Comparison of ENCODE assay signal across 8 cellular contexts in the genomic region with DNA sequence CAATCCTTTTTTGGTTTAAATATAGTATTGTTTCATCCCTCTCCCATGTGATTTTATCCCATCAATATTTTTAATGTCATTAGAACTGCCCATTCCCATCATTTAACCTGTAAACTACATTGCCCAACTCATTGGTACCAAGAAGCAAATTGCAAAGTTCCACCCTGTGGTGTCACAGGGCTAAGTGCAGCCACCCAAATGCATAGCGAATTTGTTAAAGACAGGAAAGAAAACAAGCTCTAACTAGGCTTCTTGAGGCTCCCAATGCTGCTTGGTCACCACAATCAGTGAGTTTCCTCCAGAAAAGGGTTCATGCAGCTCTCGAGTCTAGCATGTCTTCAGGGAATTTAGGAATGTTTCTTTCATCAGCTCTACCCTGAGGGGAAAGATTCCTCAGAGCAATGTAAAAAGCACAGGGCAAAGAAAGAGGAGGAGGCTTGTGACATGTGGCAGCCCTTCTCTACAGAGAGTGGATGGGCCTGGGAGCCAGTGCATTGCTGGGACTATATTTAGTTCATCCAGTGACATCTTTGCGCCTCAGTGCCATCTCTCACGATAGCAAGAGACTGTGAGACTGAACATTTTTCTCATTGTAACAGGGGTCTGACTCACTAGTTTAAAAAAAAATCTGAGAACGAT. TPM values are rescaled to one million over a fixed set of nuclear protein-coding genes. Genes with fewer than 3 reads are reported as not detected.
A peak's percentile ranks its signal among the peaks of the same experiment; 100 is the strongest.
DNase-seq lines count a peak whose midpoint lies in the region; ATAC-seq, FAIRE-seq and TF ChIP-seq lines count a peak whose summit lies in the region.

No MANE protein-coding gene starts in this region.

- no peaks in the 10 kb centered on the region for H3K9me3 Mint-ChIP-seq in stimulated activated effector memory CD8-positive, alpha-beta T cell treated with anti-CD3 and anti-CD28 coated beads, Interleukin-12 subunit alpha, Interleukin-12 subunit beta, amount 100 ng/mL, for 72 hours

- POLR2A ChIA-PET in endothelial cell of umbilical vein (lab: Charles Lee), result interaction anchor here (1.3 kb wide), 1 partner anchor 56 kb away, joined by 3 read pairs; no protein-coding TSS in a partner anchor

- no peak for FAIRE-seq in endothelial cell of umbilical vein (lab: Jason Lieb, UNC)

- peaks cover 7% of the 10 kb centered on the region for H3K36me3 Mint-ChIP-seq in stimulated activated effector memory CD8-positive, alpha-beta T cell treated with anti-CD3 and anti-CD28 coated beads, Interleukin-12 subunit alpha, Interleukin-12 subunit beta, amount 100 ng/mL, for 72 hours

- peak overlapping the region; percentile 77 for H3K4me3 Mint-ChIP-seq in stimulated activated effector memory CD8-positive, alpha-beta T cell treated with anti-CD3 and anti-CD28 coated beads, Interleukin-12 subunit alpha, Interleukin-12 subunit beta, amount 100 ng/mL, for 72 hours

- CTCF ChIA-PET in endothelial cell of umbilical vein (lab: Charles Lee), result interaction anchor here (0.5 to 2.1 kb wide), 22 partner anchors 8 to 412 kb away, joined by 3 to 16 read pairs (median 6); partner anchors contain the start of gene CAV2

- no peaks in the 10 kb centered on the region for H3K9me3 ChIP-seq in endothelial cell of umbilical vein (replicated peaks; ENCODE audit: control insufficient read depth, insufficient read depth, low read length)
- peaks cover 4% of the 10 kb centered on the region; the same call in 1 of the 2 replicates for H3K9me3 ChIP-seq in MG63

- intact Hi-C loops in endothelial cell of umbilical vein (cut with micrococcal nuclease), result no loop called here

- no TSS peak for BruUV-seq in endothelial cell of umbilical vein (replicated peaks; lab: Mats Ljungman, UMichigan)

- H3K9me1 ChIP-seq in endothelial cell of umbilical vein (replicated peaks; ENCODE audit: control insufficient read depth, extremely low read depth, insufficient read depth, low read length), result no peaks in the 10 kb centered on the region

- no peaks in the 10 kb centered on the region for H3K36me3 ChIP-seq in endothelial cell of umbilical vein (ENCODE audit: control insufficient read depth in 2 of 2, extremely low read depth in 1 of 2, insufficient read depth in 2 of 2, low read length in 2 of 2)
- H3K36me3 ChIP-seq in MG63, result 0 out of 2 replicates have a peak, but pooled peaks cover 2% of the 10 kb centered on the region

- dilution Hi-C loops in endothelial cell of umbilical vein (cut with MboI; ENCODE audit: extremely low pct_ligation_motif_present, low sequenced_read_pairs), result no loop called here

- H4K20me1 ChIP-seq in endothelial cell of umbilical vein (replicated peaks; ENCODE audit: control insufficient read depth, extremely low read depth, insufficient read depth, low read length), result no peaks in the 10 kb centered on the region

- H2AFZ ChIP-seq in endothelial cell of umbilical vein (ENCODE audit: low read depth, low read length), result no peak overlapping the region

- H3K27ac ChIP-seq in endothelial cell of umbilical vein (ENCODE audit: insufficient read depth, low read depth, low read length), result no peak overlapping the region

- H3K27ac Mint-ChIP-seq in stimulated activated effector memory CD8-positive, alpha-beta T cell treated with anti-CD3 and anti-CD28 coated beads, Interleukin-12 subunit alpha, Interleukin-12 subunit beta, amount 100 ng/mL, for 72 hours, result peak overlapping the region; percentile 93

- H3K9ac ChIP-seq in endothelial cell of umbilical vein (replicated peaks; ENCODE audit: extremely low read depth, insufficient read depth, low read length), result no peak overlapping the region

- no peak for TF ChIP-seq POLR2A in endothelial cell of umbilical vein (IDR thresholded peaks at IDR 0.05; ENCODE audit: low read depth, low read length)

- ATAC-seq in GM19324 (IDR thresholded peaks at IDR 0.05; ENCODE audit: low FRiP score, unreplicated experiment) (peak; percentile 36), HG03432 (IDR thresholded peaks at IDR 0.05; ENCODE audit: unreplicated experiment) (peak; percentile 54), GM18519 (IDR thresholded peaks at IDR 0.05; ENCODE audit: low FRiP score, unreplicated experiment) (no peak)
- peak; percentile 60 for ATAC-seq in stimulated activated effector memory CD8-positive, alpha-beta T cell treated with anti-CD3 and anti-CD28 coated beads, Interleukin-12 subunit alpha, Interleukin-12 subunit beta, amount 100 ng/mL, for 72 hours

- H3K4me1 ChIP-seq in endothelial cell of umbilical vein (ENCODE audit: control insufficient read depth, extremely low read depth, insufficient read depth, low read length), result peaks cover 25% of the 10 kb centered on the region

- H3K79me2 ChIP-seq in endothelial cell of umbilical vein (ENCODE audit: control insufficient read depth, insufficient read depth, low read length), result no peaks in the 10 kb centered on the region

- peaks cover 29% of the 10 kb centered on the region for H3K4me1 Mint-ChIP-seq in stimulated activated effector memory CD8-positive, alpha-beta T cell treated with anti-CD3 and anti-CD28 coated beads, Interleukin-12 subunit alpha, Interleukin-12 subunit beta, amount 100 ng/mL, for 72 hours

- no peak for TF ChIP-seq CTCF in endothelial cell of umbilical vein (IDR thresholded peaks at IDR 0.05; ENCODE audit: extremely low read depth in 1 of 2, insufficient read depth in 1 of 2, low read depth in 1 of 2, low read length in 2 of 2)

- no peak overlapping the region for H3K4me3 ChIP-seq in endothelial cell of umbilical vein (replicated peaks in 1 of 3; ENCODE audit: insufficient read depth in 1 of 3, low read depth in 1 of 3, low read length in 3 of 3)
- no peak overlapping the region for H3K4me3 ChIP-seq in MG63

- no peak overlapping the region for H3K4me2 ChIP-seq in endothelial cell of umbilical vein (ENCODE audit: insufficient read depth, low read length)

- DNase-seq in endothelial cell of umbilical vein (ENCODE audit: low read depth, low spot score), result peak; percentile 32
- DNase-seq in stimulated activated effector memory CD8-positive, alpha-beta T cell treated with anti-CD3 and anti-CD28 coated beads, Interleukin-12 subunit alpha, Interleukin-12 subunit beta, amount 100 ng/mL, for 72 hours (ENCODE audit: low spot score in 2 of 2), result no peak
- no peak for DNase-seq in NCI-H69 (lab: John Stamatoyannopoulos, UW)
- no peak for DNase-seq in HuH-7.5 (ENCODE audit: low spot score)
- DNase-seq in MG63, result no peak

- H3K27me3 ChIP-seq in endothelial cell of umbilical vein (ENCODE audit: control insufficient read depth in 2 of 2, insufficient read depth in 2 of 2, low read length in 2 of 2) (no peaks in the 10 kb centered on the region), MG63 (no peaks in the 10 kb centered on the region)

TF ChIP-seq in endothelial cell of umbilical vein, 7 proteins besides CTCF, POLR2A, EP300 and RAD21:
- TF ChIP-seq MAX (IDR thresholded peaks at IDR 0.05; ENCODE audit: insufficient read depth, insufficient read length) (no peak), EZH2 (IDR thresholded peaks at IDR 0.05; ENCODE audit: borderline replicate concordance, low read depth, low read length, severe bottlenecking) (no peak), GATA2 (IDR thresholded peaks at IDR 0.05; ENCODE audit: insufficient read depth, insufficient read length, low read depth, low read length) (no peak), MYC (IDR thresholded peaks at IDR 0.05; ENCODE audit: low read depth, low read length) (no peak), POLR2AphosphoS5 (IDR thresholded peaks at IDR 0.05; ENCODE audit: insufficient read depth, low read depth, low read length) (no peak), FOS (IDR thresholded peaks at IDR 0.05; ENCODE audit: borderline replicate concordance, insufficient read depth, low read length) (no peak), JUN (IDR thresholded peaks at IDR 0.05; ENCODE audit: borderline replicate concordance, insufficient read depth, insufficient read length, low read depth) (no peak)

RNA-seq across cellular contexts. Expression of gene CAV1, which starts 58.1 kb away (rescaled TPM):
- total RNA-seq in endothelial cell of umbilical vein, result 1,126 and 1,483 TPM in 2 replicates
- 3,129 and 3,339 TPM in 2 replicates for polyA plus RNA-seq in endothelial cell of umbilical vein
- 1,679 and 1,960 TPM in 2 replicates for polyA plus RNA-seq in endothelial cell of umbilical vein (2011; cell fraction: cytosol; rRNA removed)
- polyA plus RNA-seq in endothelial cell of umbilical vein (2011; cell fraction: nucleus; rRNA removed), result 638 and 808 TPM in 2 replicates
- 635 and 1,042 TPM in 2 replicates for polyA plus RNA-seq in endothelial cell of umbilical vein (2012)
- 5,246 and 5,371 TPM in 2 replicates for polyA minus RNA-seq in endothelial cell of umbilical vein
- polyA minus RNA-seq in endothelial cell of umbilical vein (2011; cell fraction: cytosol; rRNA and poly(A)+ RNA removed), result 0.92 TPM
- polyA minus RNA-seq in endothelial cell of umbilical vein (2011; cell fraction: nucleus; rRNA and poly(A)+ RNA removed), result 779 and 1,152 TPM in 2 replicates
- 287 and 342 TPM in 2 replicates for total RNA-seq in MG63 (2014; rRNA removed; shearing (Covaris generic); ENCODE audit: low replicate concordance)
